ENCODE assay signal across 8 cellular contexts in the genomic region with DNA sequence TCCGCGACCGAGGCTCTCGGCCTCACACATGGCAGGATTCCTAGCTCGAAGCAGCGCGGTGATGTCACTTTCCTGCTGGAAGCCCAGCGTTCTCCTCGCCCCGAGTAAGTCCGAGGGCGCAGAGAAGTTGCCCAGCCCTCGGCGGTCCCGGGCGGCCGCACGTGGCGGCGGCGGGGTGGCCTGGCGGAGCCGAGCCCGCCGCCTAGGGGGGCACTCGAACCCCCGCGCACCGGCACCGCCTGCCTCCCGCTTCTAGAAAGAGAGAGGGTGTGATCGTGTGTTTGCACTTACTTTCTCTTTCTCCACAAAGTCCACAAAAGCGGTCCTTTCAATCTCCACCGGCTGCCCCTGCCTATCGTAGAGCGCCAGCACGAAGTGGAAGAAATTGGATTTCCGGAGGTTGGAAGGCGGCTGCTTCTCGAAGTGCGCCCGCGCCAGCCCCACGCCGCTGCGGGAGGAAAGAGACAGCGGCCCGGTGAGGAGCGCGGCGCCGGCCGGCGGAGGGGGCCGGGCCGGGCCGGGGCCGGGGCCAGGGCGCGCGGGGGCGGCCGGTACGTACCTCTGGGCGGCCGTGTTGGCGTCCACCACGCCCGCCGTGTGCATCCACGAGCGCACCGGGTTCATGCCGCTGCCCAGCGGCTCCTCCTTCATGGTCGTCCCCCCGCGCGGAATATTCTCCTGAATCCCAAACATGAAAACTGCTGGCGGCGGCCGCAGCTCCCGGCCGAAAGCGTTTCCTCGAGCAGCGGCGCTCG.
DNase-seq lines count a peak whose midpoint lies in the region; ATAC-seq lines count a peak whose summit lies in the region.

No MANE protein-coding gene starts in this region.

- H3K4me1 ChIP-seq in BLaER1 treated with 17β-estradiol and CSF1 and Interleukin-3, amounts not matched to agents 10 nM and 100 nM, result peaks cover 35 to 68% (median 50%) of the 10 kb centered on the region in 10 experiments
- H3K4me1 ChIP-seq in muscle layer of duodenum (ENCODE audit: control insufficient read depth in 1 of 2, insufficient read depth in 2 of 2, low read length in 2 of 2), result peaks cover 0 to 55% of the 10 kb centered on the region in 2 donors

- H3K9me3 ChIP-seq in BLaER1 treated with 17β-estradiol and CSF1 and Interleukin-3, amounts not matched to agents 10 nM and 100 nM (replicated peaks in 1 of 11), result peaks cover 0 to 4% (median 0%) of the 10 kb centered on the region in 11 experiments; a peak in 1 of 22 replicates
- H3K9me3 ChIP-seq in muscle layer of duodenum (ENCODE audit: control insufficient read depth in 1 of 2, low read length in 2 of 2), result no peaks in the 10 kb centered on the region

- H3K4me1 Mint-ChIP-seq in dendritic cell treated with granulocyte-macrophage colony-stimulating factor and Interleukin-4, amounts not matched to agents 40 ng/mL and 50 ng/mL, for 4 days (ENCODE audit: low read depth), result peaks cover 21% of the 10 kb centered on the region

- peak overlapping the region in 8 of 11 experiments; percentile 1 to 57 (median 39); a peak in 12 of 22 replicates for H3K9ac ChIP-seq in BLaER1 treated with 17β-estradiol and CSF1 and Interleukin-3, amounts not matched to agents 10 nM and 100 nM

- no peaks in the 10 kb centered on the region for H3K36me3 ChIP-seq in BLaER1 treated with 17β-estradiol and CSF1 and Interleukin-3, amounts not matched to agents 10 nM and 100 nM
- H3K36me3 ChIP-seq in muscle layer of duodenum (ENCODE audit: control insufficient read depth in 1 of 2, insufficient read depth in 2 of 2, low read length in 2 of 2), result no peaks in the 10 kb centered on the region

- peak overlapping the region; percentile 81 to 99 (median 97) for H3K4me2 ChIP-seq in BLaER1 treated with 17β-estradiol and CSF1 and Interleukin-3, amounts not matched to agents 10 nM and 100 nM

- peaks cover 0 to 100% (median 99%) of the 10 kb centered on the region in 11 experiments; a peak in 20 of 22 replicates for H4K20me1 ChIP-seq in BLaER1 treated with 17β-estradiol and CSF1 and Interleukin-3, amounts not matched to agents 10 nM and 100 nM

- no peak for ATAC-seq in HG03469 (IDR thresholded peaks at IDR 0.05; ENCODE audit: unreplicated experiment)

- peaks cover 86% of the 10 kb centered on the region for H3K27me3 Mint-ChIP-seq in dendritic cell treated with granulocyte-macrophage colony-stimulating factor and Interleukin-4, amounts not matched to agents 40 ng/mL and 50 ng/mL, for 4 days

- H3K27me3 ChIP-seq in BLaER1 treated with 17β-estradiol and CSF1 and Interleukin-3, amounts not matched to agents 10 nM and 100 nM, result peaks cover 100% of the 10 kb centered on the region in 11 experiments
- H3K27me3 ChIP-seq in muscle layer of duodenum (ENCODE audit: low read depth, low read length), result peaks cover 81% of the 10 kb centered on the region

- H3K9me3 Mint-ChIP-seq in dendritic cell treated with granulocyte-macrophage colony-stimulating factor and Interleukin-4, amounts not matched to agents 40 ng/mL and 50 ng/mL, for 4 days, result no peaks in the 10 kb centered on the region

- peak overlapping the region; percentile 69 for H3K4me3 Mint-ChIP-seq in dendritic cell treated with granulocyte-macrophage colony-stimulating factor and Interleukin-4, amounts not matched to agents 40 ng/mL and 50 ng/mL, for 4 days

- H3K27ac ChIP-seq in BLaER1 treated with 17β-estradiol and CSF1 and Interleukin-3, amounts not matched to agents 10 nM and 100 nM, result no peak overlapping the region
- no peak overlapping the region for H3K27ac ChIP-seq in muscle layer of duodenum (ENCODE audit: low read length)

- intact Hi-C loops in dendritic cell treated with granulocyte-macrophage colony-stimulating factor and Interleukin-4, amounts not matched to agents 40 ng/mL and 50 ng/mL, for 4 days (cut with micrococcal nuclease), result no loop called here

- no peak overlapping the region for H3K27ac Mint-ChIP-seq in dendritic cell treated with granulocyte-macrophage colony-stimulating factor and Interleukin-4, amounts not matched to agents 40 ng/mL and 50 ng/mL, for 4 days

- DNase-seq in LoVo (ENCODE audit: low spot score), result peak; percentile 3
- DNase-seq in NCI-H146 treated with DMSO at 0.1 percent for 48 hours (lab: John Stamatoyannopoulos, UW; ENCODE audit: unreplicated experiment), result no peak
- DNase-seq in activated gamma-delta T cell treated with Interleukin-2 at 50 U/mL for 16 hours, result no peak
- no peak for DNase-seq in stimulated activated CD4-positive, alpha-beta T cell treated with anti-CD3 and anti-CD28 coated beads, Interleukin-15, amount 100 ng/mL, for 24 hours

- H3K36me3 Mint-ChIP-seq in dendritic cell treated with granulocyte-macrophage colony-stimulating factor and Interleukin-4, amounts not matched to agents 40 ng/mL and 50 ng/mL, for 4 days (ENCODE audit: low read depth), result no peaks in the 10 kb centered on the region

- peak overlapping the region; percentile 53 to 66 (median 61) for H3K4me3 ChIP-seq in BLaER1 treated with 17β-estradiol and CSF1 and Interleukin-3, amounts not matched to agents 10 nM and 100 nM
- H3K4me3 ChIP-seq in muscle layer of duodenum (ENCODE audit: low read depth in 1 of 2, low read length in 2 of 2), result peak overlapping the region; percentile 41 to 56
